1 cellular context compared by ENCODE assay signal in genomic region chr4:52721968-52722814, GRCh38.
TF ChIP-seq lines count a peak whose summit lies in the region.

No MANE protein-coding gene starts in this region.

TF ChIP-seq in K562, 482 proteins besides CTCF, POLR2A, EP300 and RAD21 (continued from another document):
- TF ChIP-seq RREB1 (CRISPR knock-in tag; IDR thresholded peaks at IDR 0.05) (no peak), PML (IDR thresholded peaks at IDR 0.05; ENCODE audit: low read length) (no peak), ZNF217 (CRISPR knock-in tag; IDR thresholded peaks at IDR 0.05) (no peak), ZNF561 (CRISPR knock-in tag; conservative IDR thresholded peaks at IDR 0.05) (no peak), UBTF (IDR thresholded peaks at IDR 0.05; ENCODE audit: borderline replicate concordance in 1 of 2, low read depth in 2 of 2, low read length in 2 of 2) (no peak), RBM15 (IDR thresholded peaks at IDR 0.05; ENCODE audit: insufficient read depth, low read length) (no peak), RB1 (IDR thresholded peaks at IDR 0.05; ENCODE audit: low read depth) (no peak), SMAD1 (IDR thresholded peaks at IDR 0.05; ENCODE audit: low read depth, low read length, partially characterized antibody) (no peak), ZKSCAN8 (CRISPR knock-in tag; IDR thresholded peaks at IDR 0.05) (no peak), BRD4 (IDR thresholded peaks at IDR 0.05) (no peak), ZNF140 (CRISPR knock-in tag; IDR thresholded peaks at IDR 0.05) (no peak), ASH1L (IDR thresholded peaks at IDR 0.05; ENCODE audit: borderline replicate concordance, low read depth, partially characterized antibody) (no peak), ZFP30 (CRISPR knock-in tag; IDR thresholded peaks at IDR 0.05; ENCODE audit: borderline replicate concordance) (no peak), ZNF764 (CRISPR knock-in tag; IDR thresholded peaks at IDR 0.05; ENCODE audit: low read depth) (no peak), ZFP1 (CRISPR knock-in tag; IDR thresholded peaks at IDR 0.05) (no peak), RBM25 (IDR thresholded peaks at IDR 0.05; ENCODE audit: low read depth, low read length, severe bottlenecking) (no peak), U2AF2 (optimal IDR thresholded peaks at IDR 0.05; ENCODE audit: low read depth, low read length) (no peak), TCF7L2 (IDR thresholded peaks at IDR 0.05; ENCODE audit: low read depth, low read length) (no peak), SMARCE1 (IDR thresholded peaks at IDR 0.05) (no peak), RFX7 (CRISPR knock-in tag; IDR thresholded peaks at IDR 0.05) (no peak), SUPT5H (IDR thresholded peaks at IDR 0.05) (peak; percentile 23; the same call in 1 of the 2 replicates), PKNOX1 (IDR thresholded peaks at IDR 0.05) (peak; percentile 77), ZKSCAN3 (CRISPR knock-in tag; IDR thresholded peaks at IDR 0.05) (no peak), MEF2A (IDR thresholded peaks at IDR 0.05; ENCODE audit: control insufficient read depth, low read depth, low read length) (no peak), POLR2B (IDR thresholded peaks at IDR 0.05; ENCODE audit: low read depth, partially characterized antibody) (no peak), ZNF316 (IDR thresholded peaks at IDR 0.05) (no peak), RBFOX2 (IDR thresholded peaks at IDR 0.05; ENCODE audit: low read depth, low read length) (peak; percentile 34; the same call in 1 of the 2 replicates), MAFK (IDR thresholded peaks at IDR 0.05; ENCODE audit: low read length) (no peak), STAT6 (CRISPR knock-in tag; IDR thresholded peaks at IDR 0.05) (no peak), SMAD3 (CRISPR knock-in tag; conservative IDR thresholded peaks at IDR 0.05) (no peak), ZNF436 (CRISPR knock-in tag; IDR thresholded peaks at IDR 0.05) (no peak)
- TF ChIP-seq, protein P1, sequence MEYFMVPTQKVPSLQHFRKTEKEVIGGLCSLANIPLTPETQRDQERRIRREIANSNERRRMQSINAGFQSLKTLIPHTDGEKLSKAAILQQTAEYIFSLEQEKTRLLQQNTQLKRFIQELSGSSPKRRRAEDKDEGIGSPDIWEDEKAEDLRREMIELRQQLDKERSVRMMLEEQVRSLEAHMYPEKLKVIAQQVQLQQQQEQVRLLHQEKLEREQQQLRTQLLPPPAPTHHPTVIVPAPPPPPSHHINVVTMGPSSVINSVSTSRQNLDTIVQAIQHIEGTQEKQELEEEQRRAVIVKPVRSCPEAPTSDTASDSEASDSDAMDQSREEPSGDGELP (CRISPR knock-in tag; IDR thresholded peaks at IDR 0.05; ENCODE audit: borderline replicate concordance) = no peak
- TF ChIP-seq, protein P2, sequence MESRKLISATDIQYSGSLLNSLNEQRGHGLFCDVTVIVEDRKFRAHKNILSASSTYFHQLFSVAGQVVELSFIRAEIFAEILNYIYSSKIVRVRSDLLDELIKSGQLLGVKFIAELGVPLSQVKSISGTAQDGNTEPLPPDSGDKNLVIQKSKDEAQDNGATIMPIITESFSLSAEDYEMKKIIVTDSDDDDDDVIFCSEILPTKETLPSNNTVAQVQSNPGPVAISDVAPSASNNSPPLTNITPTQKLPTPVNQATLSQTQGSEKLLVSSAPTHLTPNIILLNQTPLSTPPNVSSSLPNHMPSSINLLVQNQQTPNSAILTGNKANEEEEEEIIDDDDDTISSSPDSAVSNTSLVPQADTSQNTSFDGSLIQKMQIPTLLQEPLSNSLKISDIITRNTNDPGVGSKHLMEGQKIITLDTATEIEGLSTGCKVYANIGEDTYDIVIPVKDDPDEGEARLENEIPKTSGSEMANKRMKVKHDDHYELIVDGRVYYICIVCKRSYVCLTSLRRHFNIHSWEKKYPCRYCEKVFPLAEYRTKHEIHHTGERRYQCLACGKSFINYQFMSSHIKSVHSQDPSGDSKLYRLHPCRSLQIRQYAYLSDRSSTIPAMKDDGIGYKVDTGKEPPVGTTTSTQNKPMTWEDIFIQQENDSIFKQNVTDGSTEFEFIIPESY (CRISPR knock-in tag; IDR thresholded peaks at IDR 0.05) = peak; percentile 95
- TF ChIP-seq, protein P3, sequence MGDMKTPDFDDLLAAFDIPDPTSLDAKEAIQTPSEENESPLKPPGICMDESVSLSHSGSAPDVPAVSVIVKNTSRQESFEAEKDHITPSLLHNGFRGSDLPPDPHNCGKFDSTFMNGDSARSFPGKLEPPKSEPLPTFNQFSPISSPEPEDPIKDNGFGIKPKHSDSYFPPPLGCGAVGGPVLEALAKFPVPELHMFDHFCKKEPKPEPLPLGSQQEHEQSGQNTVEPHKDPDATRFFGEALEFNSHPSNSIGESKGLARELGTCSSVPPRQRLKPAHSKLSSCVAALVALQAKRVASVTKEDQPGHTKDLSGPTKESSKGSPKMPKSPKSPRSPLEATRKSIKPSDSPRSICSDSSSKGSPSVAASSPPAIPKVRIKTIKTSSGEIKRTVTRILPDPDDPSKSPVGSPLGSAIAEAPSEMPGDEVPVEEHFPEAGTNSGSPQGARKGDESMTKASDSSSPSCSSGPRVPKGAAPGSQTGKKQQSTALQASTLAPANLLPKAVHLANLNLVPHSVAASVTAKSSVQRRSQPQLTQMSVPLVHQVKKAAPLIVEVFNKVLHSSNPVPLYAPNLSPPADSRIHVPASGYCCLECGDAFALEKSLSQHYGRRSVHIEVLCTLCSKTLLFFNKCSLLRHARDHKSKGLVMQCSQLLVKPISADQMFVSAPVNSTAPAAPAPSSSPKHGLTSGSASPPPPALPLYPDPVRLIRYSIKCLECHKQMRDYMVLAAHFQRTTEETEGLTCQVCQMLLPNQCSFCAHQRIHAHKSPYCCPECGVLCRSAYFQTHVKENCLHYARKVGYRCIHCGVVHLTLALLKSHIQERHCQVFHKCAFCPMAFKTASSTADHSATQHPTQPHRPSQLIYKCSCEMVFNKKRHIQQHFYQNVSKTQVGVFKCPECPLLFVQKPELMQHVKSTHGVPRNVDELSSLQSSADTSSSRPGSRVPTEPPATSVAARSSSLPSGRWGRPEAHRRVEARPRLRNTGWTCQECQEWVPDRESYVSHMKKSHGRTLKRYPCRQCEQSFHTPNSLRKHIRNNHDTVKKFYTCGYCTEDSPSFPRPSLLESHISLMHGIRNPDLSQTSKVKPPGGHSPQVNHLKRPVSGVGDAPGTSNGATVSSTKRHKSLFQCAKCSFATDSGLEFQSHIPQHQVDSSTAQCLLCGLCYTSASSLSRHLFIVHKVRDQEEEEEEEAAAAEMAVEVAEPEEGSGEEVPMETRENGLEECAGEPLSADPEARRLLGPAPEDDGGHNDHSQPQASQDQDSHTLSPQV (IDR thresholded peaks at IDR 0.05) = no peak
- TF ChIP-seq, protein P4, sequence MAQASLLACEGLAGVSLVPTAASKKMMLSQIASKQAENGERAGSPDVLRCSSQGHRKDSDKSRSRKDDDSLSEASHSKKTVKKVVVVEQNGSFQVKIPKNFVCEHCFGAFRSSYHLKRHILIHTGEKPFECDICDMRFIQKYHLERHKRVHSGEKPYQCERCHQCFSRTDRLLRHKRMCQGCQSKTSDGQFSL (CRISPR knock-in tag; IDR thresholded peaks at IDR 0.05) = no peak
- TF ChIP-seq, protein P4 (tag; IDR thresholded peaks at IDR 0.05) = no peak
